In the genomic region with DNA sequence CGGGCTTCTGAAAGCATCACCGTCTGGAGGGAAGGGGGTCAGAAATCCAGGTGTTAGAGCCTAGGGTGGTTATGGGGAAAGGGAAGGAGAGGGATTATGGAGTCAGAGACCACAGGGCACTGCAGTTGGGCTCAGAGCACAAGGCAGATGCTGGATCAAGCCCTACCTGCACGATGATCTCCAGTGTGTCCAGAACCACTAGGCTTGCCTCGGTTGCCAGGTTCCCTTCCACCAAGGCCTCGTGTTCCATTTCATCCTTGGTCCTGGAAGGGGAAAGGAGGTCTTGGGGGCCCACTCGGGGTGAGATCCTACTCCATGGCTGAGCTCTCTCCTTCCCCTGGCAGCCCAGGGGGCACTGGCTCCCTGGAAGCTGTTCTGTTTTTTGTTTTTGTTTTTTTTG, we compare ENCODE assay signal across 38 cellular contexts. TPM values are rescaled to one million over a fixed set of nuclear protein-coding genes. Genes with fewer than 3 reads are reported as not detected.
"Had no signal": no experiment of that assay in that cellular context is flagged by ENCODE, and none has a peak within 500 bp of the region (broad histone marks: within the 10 kb centered on the region; RNA-seq: fewer than 3 reads in every experiment).

No MANE protein-coding gene starts in this region.

- H3K27me3 ChIP-seq: MG63 had no signal

- H3K4me3 ChIP-seq: MG63 had no signal

- H3K9me3 ChIP-seq: MG63 had no signal

- DNase-seq: Karpas-422, Kasumi-1, MG63, MM.1S, MV-4-11, NCI-H1048, NCI-H1092, NCI-H1092 treated with DMSO at 0.1 percent for 48 hours, NCI-H1105, NCI-H1105 treated with DMSO at 0.1 percent for 48 hours, NCI-H1417, NCI-H1417 treated with DMSO at 0.1 percent for 48 hours, NCI-H1436, NCI-H1436 treated with DMSO at 0.1 percent for 48 hours, NCI-H146, NCI-H1694, NCI-H1694 treated with DMSO at 0.1 percent for 48 hours, NCI-H187, NCI-H187 treated with DMSO at 0.1 percent for 48 hours, NCI-H1930, NCI-H2029, NCI-H2029 treated with DMSO at 0.1 percent for 48 hours, NCI-H2081, NCI-H2081 treated with DMSO at 0.1 percent for 48 hours, NCI-H2107, NCI-H2171, NCI-H2171 treated with DMSO at 0.1 percent for 48 hours, NCI-H2227 treated with DMSO at 0.1 percent for 48 hours, NCI-H226, NCI-H345, NCI-H446, NCI-H446 treated with DMSO at 0.1 percent for 48 hours, NCI-H510A, NCI-H510A treated with DMSO at 0.1 percent for 48 hours had no signal

- H3K36me3 ChIP-seq: MG63 had no signal

RNA-seq across cellular contexts. Expression of a gene that starts 25.0 kb away (rescaled TPM):
- total RNA-seq: LHCN-M2, M059J, MCF 10A, NCI-H460 had no signal
